In the genomic region with DNA sequence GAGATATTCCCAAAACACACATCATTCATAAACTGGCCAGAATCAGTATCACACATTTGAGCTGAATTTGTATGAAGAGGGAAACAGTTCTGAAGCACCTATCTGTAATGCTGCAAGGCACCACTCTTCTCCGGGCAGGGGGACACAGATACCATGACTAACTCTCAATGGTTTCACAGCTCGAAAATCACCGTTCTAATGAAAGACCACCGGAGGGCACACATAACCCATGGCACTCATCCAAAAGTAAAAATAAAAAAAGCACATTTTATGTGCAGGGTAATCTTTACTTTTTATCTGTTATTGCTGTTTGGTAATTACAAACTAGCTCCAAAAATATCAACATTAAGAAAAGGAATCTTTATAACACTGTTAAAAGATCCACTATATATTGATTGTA, we compare ENCODE assay signal across 23 cellular contexts.
DNase-seq lines count a peak whose midpoint lies in the region; ATAC-seq and TF ChIP-seq lines count a peak whose summit lies in the region.
"Had no signal": no experiment of that assay in that cellular context is flagged by ENCODE, and none has a peak within 500 bp of the region (broad histone marks: within the 10 kb centered on the region; RNA-seq: fewer than 3 reads in every experiment).

No MANE protein-coding gene starts in this region.

- DNase-seq in DMS 273 (lab: John Stamatoyannopoulos, UW; ENCODE audit: unreplicated experiment) (peak; percentile 10), DMS 273 treated with DMSO at 0.1 percent for 48 hours (lab: John Stamatoyannopoulos, UW) (no peak), choroid plexus epithelial cell (ENCODE audit: low read depth) (no peak), osteocyte (ENCODE audit: extremely low spot score, unreplicated experiment) (no peak), foreskin keratinocyte (no peak), prostate gland (ENCODE audit: low spot score) (no peak), cerebellum (ENCODE audit: low spot score) (no peak)
- DNase-seq: activated CD4-positive, alpha-beta T cell treated with anti-CD3 and anti-CD28 coated beads for 48 hours; cerebellar nuclear complex; effector CD8-positive, alpha-beta T cell; KG1; left cardiac atrium; midbrain; NCI-H1092 treated with DMSO at 0.1 percent for 48 hours; NCI-H526; SHP77 treated with DMSO at 0.1 percent for 48 hours; stimulated activated CD4-positive, alpha-beta T cell treated with anti-CD3 and anti-CD28 coated beads, Interleukin-12 subunit alpha, Interleukin-12 subunit beta, amount 100 ng/mL, for 4 hours; stomach; transverse colon had no signal

- H3K9me3 Mint-ChIP-seq in osteocyte (ENCODE audit: unreplicated experiment): no peaks in the 10 kb centered on the region
- H3K9me3 Mint-ChIP-seq: activated T-helper 17 cell treated with anti-CD3 and anti-CD28 coated beads, Interleukin-2, amount 50 U/mL, for 72 hours had no signal

- 74% methylated on average over 4 of the region's 4 CpGs for WGBS in prostate gland

- ATAC-seq in foreskin keratinocyte: no peak
- ATAC-seq: activated T-helper 17 cell treated with anti-CD3 and anti-CD28 coated beads, Interleukin-2, amount 50 U/mL, for 72 hours; left cardiac atrium had no signal

- no peaks in the 10 kb centered on the region for H3K9me3 ChIP-seq in HEK293 (ENCODE audit: control insufficient read depth, insufficient read depth, low read depth, low read length)
- H3K9me3 ChIP-seq in prostate gland: no peaks in the 10 kb centered on the region
- H3K9me3 ChIP-seq: neutrophil, stomach, transverse colon had no signal

- POLR2A ChIA-PET in HEK293 (lab: Yijun Ruan, JAX): interaction anchor here (1.0 kb wide), 1 partner anchor 17 kb away, joined by 3 read pairs; no protein-coding TSS in a partner anchor

- H3K4me3 ChIP-seq in HEK293 (ENCODE audit: low read depth, low read length): no peak overlapping the region
- H3K4me3 ChIP-seq in choroid plexus epithelial cell (ENCODE audit: low read depth, low read length): no peak overlapping the region
- no peak overlapping the region for H3K4me3 ChIP-seq in prostate gland
- H3K4me3 ChIP-seq: stomach, transverse colon had no signal

- no peaks in the 10 kb centered on the region for H3K36me3 Mint-ChIP-seq in osteocyte (ENCODE audit: unreplicated experiment)
- H3K36me3 Mint-ChIP-seq: activated naive CD8-positive, alpha-beta T cell had no signal

- peaks cover 7% of the 10 kb centered on the region for H3K4me1 Mint-ChIP-seq in osteocyte (ENCODE audit: unreplicated experiment)
- H3K4me1 Mint-ChIP-seq: activated T-helper 17 cell treated with anti-CD3 and anti-CD28 coated beads, Interleukin-2, amount 50 U/mL, for 72 hours had no signal

- H3K36me3 ChIP-seq in HEK293 (ENCODE audit: control insufficient read depth in 2 of 2, insufficient read depth in 1 of 2, low read length in 2 of 2): no peaks in the 10 kb centered on the region
- no peaks in the 10 kb centered on the region for H3K36me3 ChIP-seq in prostate gland
- H3K36me3 ChIP-seq: neutrophil, stomach, transverse colon had no signal

- no peak overlapping the region for H3K27ac ChIP-seq in HEK293 (ENCODE audit: extremely low read depth, low read depth, low read length)
- H3K27ac ChIP-seq in foreskin keratinocyte: no peak overlapping the region
- no peak overlapping the region for H3K27ac ChIP-seq in prostate gland
- H3K27ac ChIP-seq: neutrophil, stomach, transverse colon had no signal

- CTCF ChIA-PET in HEK293 (lab: Yijun Ruan, JAX): interaction anchor here (0.5 to 1.1 kb wide), 4 partner anchors 46 to 317 kb away, joined by 3 to 5 read pairs (median 4); no protein-coding TSS in a partner anchor

- H3K27me3 Mint-ChIP-seq in osteocyte (ENCODE audit: unreplicated experiment): no peaks in the 10 kb centered on the region

- H3K27ac Mint-ChIP-seq in osteocyte (ENCODE audit: unreplicated experiment): no peak overlapping the region
- H3K27ac Mint-ChIP-seq: activated naive CD8-positive, alpha-beta T cell; activated T-helper 17 cell treated with anti-CD3 and anti-CD28 coated beads, Interleukin-2, amount 50 U/mL, for 72 hours had no signal

- TF ChIP-seq POLR2A in prostate gland (IDR thresholded peaks at IDR 0.05): no peak

- H3K4me1 ChIP-seq in HEK293 (ENCODE audit: control insufficient read depth, insufficient read depth, low read length) (peaks cover 4% of the 10 kb centered on the region; the same call in 1 of the 2 replicates), foreskin keratinocyte (no peaks in the 10 kb centered on the region), prostate gland (replicated peaks) (no peaks in the 10 kb centered on the region)
- H3K4me1 ChIP-seq: transverse colon had no signal

- intact Hi-C loops in prostate gland (cut with DNase I): no loop called here

- no peak overlapping the region for H3K4me3 Mint-ChIP-seq in osteocyte (ENCODE audit: unreplicated experiment)
- H3K4me3 Mint-ChIP-seq: activated naive CD8-positive, alpha-beta T cell; activated T-helper 17 cell treated with anti-CD3 and anti-CD28 coated beads, Interleukin-2, amount 50 U/mL, for 72 hours had no signal

- TF ChIP-seq CTCF in HEK293 (tag by site-specific recombination; IDR thresholded peaks at IDR 0.05) (no peak), choroid plexus epithelial cell (conservative IDR thresholded peaks at IDR 0.05; ENCODE audit: low read depth, low read length) (peak; percentile 11), osteocyte (IDR thresholded peaks at IDR 0.05) (peak; percentile 43), foreskin keratinocyte (conservative IDR thresholded peaks at IDR 0.05) (no peak), prostate gland (IDR thresholded peaks at IDR 0.05) (no peak)

- H3K27me3 ChIP-seq in foreskin keratinocyte (no peaks in the 10 kb centered on the region), prostate gland (replicated peaks; ENCODE audit: insufficient read depth) (no peaks in the 10 kb centered on the region)
- H3K27me3 ChIP-seq: neutrophil, stomach, transverse colon had no signal

TF ChIP-seq in HEK293, 187 proteins besides CTCF, POLR2A, EP300 and RAD21:
- TF ChIP-seq ZNF596 (tag by site-specific recombination; IDR thresholded peaks at IDR 0.05) (peak; percentile 17; the same call in 1 of the 2 replicates), ZNF677 (tag by site-specific recombination; IDR thresholded peaks at IDR 0.05) (no peak)
- TF ChIP-seq, protein P1, sequence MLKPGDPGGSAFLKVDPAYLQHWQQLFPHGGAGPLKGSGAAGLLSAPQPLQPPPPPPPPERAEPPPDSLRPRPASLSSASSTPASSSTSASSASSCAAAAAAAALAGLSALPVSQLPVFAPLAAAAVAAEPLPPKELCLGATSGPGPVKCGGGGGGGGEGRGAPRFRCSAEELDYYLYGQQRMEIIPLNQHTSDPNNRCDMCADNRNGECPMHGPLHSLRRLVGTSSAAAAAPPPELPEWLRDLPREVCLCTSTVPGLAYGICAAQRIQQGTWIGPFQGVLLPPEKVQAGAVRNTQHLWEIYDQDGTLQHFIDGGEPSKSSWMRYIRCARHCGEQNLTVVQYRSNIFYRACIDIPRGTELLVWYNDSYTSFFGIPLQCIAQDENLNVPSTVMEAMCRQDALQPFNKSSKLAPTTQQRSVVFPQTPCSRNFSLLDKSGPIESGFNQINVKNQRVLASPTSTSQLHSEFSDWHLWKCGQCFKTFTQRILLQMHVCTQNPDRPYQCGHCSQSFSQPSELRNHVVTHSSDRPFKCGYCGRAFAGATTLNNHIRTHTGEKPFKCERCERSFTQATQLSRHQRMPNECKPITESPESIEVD (tag by site-specific recombination; IDR thresholded peaks at IDR 0.05): 0 out of 2 replicates have a peak, but pooled peaks have one; percentile 20

Comparison
In these comparisons a context has a peak if more than half of its experiments do, and no peak if none do; other contexts are left out.
1. CTCF ChIP-seq: peak in choroid plexus epithelial cell (single experiment) and osteocyte (single experiment); none in HEK293 (single experiment), foreskin keratinocyte (single experiment) and prostate gland (0 of 4).